ENCODE assay signal across 1 cellular context in genomic region chr5:114207615-114208014, GRCh38.
TF ChIP-seq lines count a peak whose summit lies in the region.

No MANE protein-coding gene starts in this region.

TF ChIP-seq in IMR-90, 13 proteins besides CTCF, POLR2A, EP300 and RAD21 (continued from another document):
- no peak for TF ChIP-seq RFX5 (IDR thresholded peaks at IDR 0.05; ENCODE audit: low read depth, low read length)
- no peak for TF ChIP-seq USF2 (IDR thresholded peaks at IDR 0.05; ENCODE audit: low read depth, low read length)
- no peak for TF ChIP-seq NFE2L2 (IDR thresholded peaks at IDR 0.05; ENCODE audit: low read depth, low read length)
- TF ChIP-seq CEBPB (IDR thresholded peaks at IDR 0.05; ENCODE audit: low read depth, low read length): no peak
- TF ChIP-seq BHLHE40 (IDR thresholded peaks at IDR 0.05; ENCODE audit: low read depth, low read length): no peak
- no peak for TF ChIP-seq RCOR1 (IDR thresholded peaks at IDR 0.05; ENCODE audit: insufficient replicate concordance, low read length)
- no peak for TF ChIP-seq MAFK (IDR thresholded peaks at IDR 0.05; ENCODE audit: low read depth, low read length)
